21 cellular contexts compared by ENCODE assay signal in the genomic region with DNA sequence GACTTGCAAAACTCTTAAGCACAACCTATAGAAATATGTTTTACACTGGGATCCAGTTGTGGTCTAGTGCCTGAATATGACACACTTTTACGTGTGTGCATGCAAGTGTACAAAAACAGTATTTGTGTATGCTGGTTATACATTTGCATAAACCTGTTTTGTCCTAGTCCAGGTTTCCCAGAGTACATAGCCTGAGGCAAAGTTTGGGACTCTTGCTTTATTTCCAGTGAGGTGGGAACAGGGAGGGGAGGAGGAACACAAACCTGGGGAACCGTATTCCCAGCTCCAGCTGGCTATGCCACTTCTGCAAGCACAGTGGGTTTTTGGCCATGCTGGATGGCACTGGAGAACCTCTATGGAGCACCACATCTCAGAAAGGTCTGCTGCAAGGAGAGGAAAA.
DNase-seq lines count a peak whose midpoint lies in the region; ATAC-seq and TF ChIP-seq lines count a peak whose summit lies in the region.
"Had no signal": no experiment of that assay in that cellular context is flagged by ENCODE, and none has a peak within 500 bp of the region (broad histone marks: within the 10 kb centered on the region; RNA-seq: fewer than 3 reads in every experiment).

No MANE protein-coding gene starts in this region.

- no peaks in the 10 kb centered on the region for H3K4me1 Mint-ChIP-seq in osteocyte (ENCODE audit: unreplicated experiment)
- no peaks in the 10 kb centered on the region for H3K4me1 Mint-ChIP-seq in activated CD4-positive, alpha-beta T cell treated with anti-CD3 and anti-CD28 coated beads, Interleukin-2, amount 10 ng/mL, durations not matched to agents 7 days and 5 days
- H3K4me1 Mint-ChIP-seq: B cell, CD14-positive monocyte had no signal

- H3K27ac Mint-ChIP-seq in osteocyte (ENCODE audit: unreplicated experiment): no peak overlapping the region
- H3K27ac Mint-ChIP-seq in activated CD4-positive, alpha-beta T cell treated with anti-CD3 and anti-CD28 coated beads, Interleukin-2, amount 10 ng/mL, durations not matched to agents 7 days and 5 days: no peak overlapping the region
- H3K27ac Mint-ChIP-seq: B cell, GM23338 had no signal

- DNase-seq in activated effector memory CD4-positive, alpha-beta T cell treated with anti-CD3 and anti-CD28 coated beads, Interleukin-2, amount 50 U/mL, for 16 hours: peak; percentile 45
- DNase-seq in activated effector memory CD4-positive, alpha-beta T cell treated with Interleukin-2 at 50 U/mL for 16 hours: no peak
- DNase-seq in osteocyte (ENCODE audit: extremely low spot score, unreplicated experiment): peak; percentile 56
- no peak for DNase-seq in activated CD4-positive, alpha-beta T cell treated with anti-CD3 and anti-CD28 coated beads, Interleukin-2, amount 10 ng/mL, durations not matched to agents 7 days and 5 days
- DNase-seq in SIG-M5 (lab: John Stamatoyannopoulos, UW): no peak
- DNase-seq: MG63, NCI-H1092, NCI-H1436, NCI-H2029 treated with DMSO at 0.1 percent for 48 hours, NCI-H510A had no signal

- no peak for ATAC-seq in HG03097 (IDR thresholded peaks at IDR 0.05; ENCODE audit: low FRiP score, unreplicated experiment)
- ATAC-seq: A549, GM23338, HepG2, K562, Panc1, SK-N-SH treated with all-trans-retinoic acid at 6 μM for 48 hours had no signal

- H3K9me3 Mint-ChIP-seq in osteocyte (ENCODE audit: unreplicated experiment): no peaks in the 10 kb centered on the region
- H3K9me3 Mint-ChIP-seq in activated CD4-positive, alpha-beta T cell treated with anti-CD3 and anti-CD28 coated beads, Interleukin-2, amount 10 ng/mL, durations not matched to agents 7 days and 5 days: no peaks in the 10 kb centered on the region
- H3K9me3 Mint-ChIP-seq: GM23338 had no signal

- peak overlapping the region; percentile 31 for H3K27ac ChIP-seq in angular gyrus (ENCODE audit: low read depth, low read length)
- H3K27ac ChIP-seq: A549, HL-60 had no signal

- POLR2A ChIA-PET in activated CD4-positive, alpha-beta T cell treated with anti-CD3 and anti-CD28 coated beads, Interleukin-2, amount 10 ng/mL, durations not matched to agents 7 days and 5 days (lab: Charles Lee): no interaction called here

- H3K4me3 Mint-ChIP-seq in osteocyte (ENCODE audit: unreplicated experiment): no peak overlapping the region
- H3K4me3 Mint-ChIP-seq in activated CD4-positive, alpha-beta T cell treated with anti-CD3 and anti-CD28 coated beads, Interleukin-2, amount 10 ng/mL, durations not matched to agents 7 days and 5 days: no peak overlapping the region
- H3K4me3 Mint-ChIP-seq: B cell, CD14-positive monocyte, GM23338 had no signal

- CTCF ChIA-PET in activated CD4-positive, alpha-beta T cell treated with anti-CD3 and anti-CD28 coated beads, Interleukin-2, amount 10 ng/mL, durations not matched to agents 7 days and 5 days (lab: Charles Lee): no interaction called here

- no peak for TF ChIP-seq CTCF in osteocyte (IDR thresholded peaks at IDR 0.05)

- peaks cover 31% of the 10 kb centered on the region for H3K27me3 Mint-ChIP-seq in osteocyte (ENCODE audit: unreplicated experiment)
- H3K27me3 Mint-ChIP-seq in activated CD4-positive, alpha-beta T cell treated with anti-CD3 and anti-CD28 coated beads, Interleukin-2, amount 10 ng/mL, durations not matched to agents 7 days and 5 days: peaks cover 11% of the 10 kb centered on the region
- H3K27me3 Mint-ChIP-seq: B cell had no signal

- no peaks in the 10 kb centered on the region for H3K36me3 Mint-ChIP-seq in osteocyte (ENCODE audit: unreplicated experiment)
- no peaks in the 10 kb centered on the region for H3K36me3 Mint-ChIP-seq in activated CD4-positive, alpha-beta T cell treated with anti-CD3 and anti-CD28 coated beads, Interleukin-2, amount 10 ng/mL, durations not matched to agents 7 days and 5 days (ENCODE audit: low read depth)
- H3K36me3 Mint-ChIP-seq: CD14-positive monocyte had no signal

Comparison
In these comparisons a context has a peak if more than half of its experiments do, and no peak if none do; other contexts are left out.
1. DNase-seq: peak in activated effector memory CD4-positive, alpha-beta T cell treated with anti-CD3 and anti-CD28 coated beads, Interleukin-2, amount 50 U/mL, for 16 hours (single experiment) and osteocyte (single experiment); none in activated effector memory CD4-positive, alpha-beta T cell treated with Interleukin-2 at 50 U/mL for 16 hours (single experiment), activated CD4-positive, alpha-beta T cell treated with anti-CD3 and anti-CD28 coated beads, Interleukin-2, amount 10 ng/mL, durations not matched to agents 7 days and 5 days (single experiment) and SIG-M5 (single experiment).